1 cellular context compared by ENCODE assay signal in the genomic region with DNA sequence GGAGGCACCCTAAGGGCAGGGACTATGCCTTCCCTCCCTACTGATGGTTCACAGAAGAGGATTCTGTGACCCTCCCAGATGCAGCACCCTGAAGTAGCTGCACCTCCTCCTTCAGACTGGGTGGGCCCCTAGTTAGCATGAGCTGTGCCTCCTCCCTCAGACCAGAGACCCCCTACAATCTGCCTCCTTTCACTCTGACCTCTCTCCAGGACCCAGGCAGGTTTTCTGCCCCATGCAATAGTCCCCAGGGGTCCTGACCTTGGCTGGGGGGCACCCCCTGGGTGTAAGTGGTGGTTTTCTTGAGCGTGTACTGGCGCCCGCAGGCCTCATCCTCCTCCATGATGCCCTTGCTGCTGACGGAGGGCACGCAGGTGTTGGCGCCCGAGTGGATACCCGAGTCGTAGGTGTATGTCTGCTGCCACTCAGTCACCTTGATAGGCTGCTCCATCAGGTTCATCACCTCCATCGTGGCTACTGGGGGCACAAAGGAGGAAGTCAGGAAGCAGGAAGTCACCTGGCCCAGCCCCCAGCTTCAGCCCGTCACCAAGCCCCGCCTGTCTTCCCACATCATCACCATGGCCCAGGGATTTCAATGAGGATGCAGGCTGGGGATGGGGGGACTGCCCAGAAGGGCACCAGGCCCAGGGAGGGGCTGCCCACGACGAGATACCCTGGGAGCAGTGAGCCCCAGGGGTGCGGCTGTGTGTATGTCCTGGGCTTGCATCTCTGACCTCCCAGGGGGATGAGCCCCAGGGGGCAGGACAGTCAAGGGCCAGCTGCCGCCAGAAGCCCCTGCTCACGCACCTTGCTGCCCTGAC.
TF ChIP-seq lines count a peak whose summit lies in the region.

No MANE protein-coding gene starts in this region.

TF ChIP-seq in GM12878, 131 proteins besides CTCF, POLR2A, EP300 and RAD21 (continues in another document):
- TF ChIP-seq NFYA (IDR thresholded peaks at IDR 0.05; ENCODE audit: borderline replicate concordance, low read depth, low read length) (no peak), NFIC (IDR thresholded peaks at IDR 0.05; ENCODE audit: low read depth, low read length) (no peak), MYB (IDR thresholded peaks at IDR 0.05; ENCODE audit: borderline replicate concordance, low read depth, low read length) (no peak), FOS (IDR thresholded peaks at IDR 0.05; ENCODE audit: borderline replicate concordance, extremely low read depth, insufficient read length) (no peak), IKZF2 (IDR thresholded peaks at IDR 0.05) (no peak), POLR2AphosphoS5 (IDR thresholded peaks at IDR 0.05; ENCODE audit: low read length) (peak; percentile 38; the same call in 1 of the 2 replicates), CBFB (IDR thresholded peaks at IDR 0.05; ENCODE audit: low read depth) (no peak), NFXL1 (IDR thresholded peaks at IDR 0.05; ENCODE audit: borderline replicate concordance) (no peak), YBX1 (IDR thresholded peaks at IDR 0.05) (no peak), TBL1XR1 (IDR thresholded peaks at IDR 0.05; ENCODE audit: low read depth, low read length) (no peak), ZNF24 (IDR thresholded peaks at IDR 0.05) (no peak), GABPA (IDR thresholded peaks at IDR 0.05; ENCODE audit: low read depth) (no peak), NBN (IDR thresholded peaks at IDR 0.05) (0 out of 2 replicates have a peak, but pooled peaks have one; percentile 15), ZNF622 (IDR thresholded peaks at IDR 0.05) (no peak), RBBP5 (conservative IDR thresholded peaks at IDR 0.05) (no peak), CEBPB (IDR thresholded peaks at IDR 0.05; ENCODE audit: borderline replicate concordance in 1 of 2, low read depth in 2 of 2, low read length in 2 of 2) (no peak), CHD1 (IDR thresholded peaks at IDR 0.05; ENCODE audit: low read depth, low read length) (no peak), PAX8 (IDR thresholded peaks at IDR 0.05) (no peak), JUND (IDR thresholded peaks at IDR 0.05; ENCODE audit: low read depth, low read length) (no peak), MEF2B (IDR thresholded peaks at IDR 0.05; ENCODE audit: partially characterized antibody, poor library complexity, severe bottlenecking) (peak; percentile 90), CBX3 (IDR thresholded peaks at IDR 0.05; ENCODE audit: borderline replicate concordance, low read depth) (no peak), BACH1 (IDR thresholded peaks at IDR 0.05; ENCODE audit: borderline replicate concordance) (no peak), GATAD2B (conservative IDR thresholded peaks at IDR 0.05; ENCODE audit: low read depth) (peak; percentile 67), ESRRA (IDR thresholded peaks at IDR 0.05; ENCODE audit: low read length) (0 out of 2 replicates have a peak, but pooled peaks have one; percentile 42), CREB1 (IDR thresholded peaks at IDR 0.05; ENCODE audit: low read depth) (no peak), SREBF1 (IDR thresholded peaks at IDR 0.05; ENCODE audit: low read length) (no peak), ASH2L (IDR thresholded peaks at IDR 0.05; ENCODE audit: borderline replicate concordance, low read depth) (no peak), HDAC2 (IDR thresholded peaks at IDR 0.05) (no peak), TCF3 (IDR thresholded peaks at IDR 0.05; ENCODE audit: borderline replicate concordance, insufficient read depth, low read depth, low read length) (no peak), ZNF384 (IDR thresholded peaks at IDR 0.05; ENCODE audit: borderline replicate concordance, low read depth, low read length) (no peak), BRCA1 (IDR thresholded peaks at IDR 0.05; ENCODE audit: low read depth, low read length) (no peak), EGR1 (IDR thresholded peaks at IDR 0.05; ENCODE audit: borderline replicate concordance in 1 of 2, low read depth in 2 of 2, low read length in 2 of 2) (no peak), RCOR1 (conservative IDR thresholded peaks at IDR 0.05; ENCODE audit: low read depth, low read length) (no peak), SIX5 (IDR thresholded peaks at IDR 0.05; ENCODE audit: low read depth, low read length, severe bottlenecking) (no peak), RUNX3 (IDR thresholded peaks at IDR 0.05; ENCODE audit: low read length) (no peak), KAT2A (conservative IDR thresholded peaks at IDR 0.05; ENCODE audit: control insufficient read depth, low read depth, low read length) (no peak), PAX5 (IDR thresholded peaks at IDR 0.05; ENCODE audit: borderline replicate concordance, low read depth, low read length) (no peak), SMC3 (IDR thresholded peaks at IDR 0.05; ENCODE audit: borderline replicate concordance, low read length) (no peak), RB1 (IDR thresholded peaks at IDR 0.05; ENCODE audit: borderline replicate concordance) (no peak), ZZZ3 (IDR thresholded peaks at IDR 0.05; ENCODE audit: control insufficient read depth, insufficient read length, low read depth) (no peak), SREBF2 (IDR thresholded peaks at IDR 0.05; ENCODE audit: low read length) (no peak), IKZF1 (conservative IDR thresholded peaks at IDR 0.05) (0 out of 2 replicates have a peak, but pooled peaks have one; percentile 19)
- TF ChIP-seq, protein P1, sequence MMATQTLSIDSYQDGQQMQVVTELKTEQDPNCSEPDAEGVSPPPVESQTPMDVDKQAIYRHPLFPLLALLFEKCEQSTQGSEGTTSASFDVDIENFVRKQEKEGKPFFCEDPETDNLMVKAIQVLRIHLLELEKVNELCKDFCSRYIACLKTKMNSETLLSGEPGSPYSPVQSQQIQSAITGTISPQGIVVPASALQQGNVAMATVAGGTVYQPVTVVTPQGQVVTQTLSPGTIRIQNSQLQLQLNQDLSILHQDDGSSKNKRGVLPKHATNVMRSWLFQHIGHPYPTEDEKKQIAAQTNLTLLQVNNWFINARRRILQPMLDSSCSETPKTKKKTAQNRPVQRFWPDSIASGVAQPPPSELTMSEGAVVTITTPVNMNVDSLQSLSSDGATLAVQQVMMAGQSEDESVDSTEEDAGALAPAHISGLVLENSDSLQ (IDR thresholded peaks at IDR 0.05), result peak; percentile 26; the same call in 1 of the 2 replicates
- TF ChIP-seq, protein P2, sequence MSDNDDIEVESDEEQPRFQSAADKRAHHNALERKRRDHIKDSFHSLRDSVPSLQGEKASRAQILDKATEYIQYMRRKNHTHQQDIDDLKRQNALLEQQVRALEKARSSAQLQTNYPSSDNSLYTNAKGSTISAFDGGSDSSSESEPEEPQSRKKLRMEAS (IDR thresholded peaks at IDR 0.05; ENCODE audit: low read depth, low read length), result no peak
- TF ChIP-seq, protein P3, sequence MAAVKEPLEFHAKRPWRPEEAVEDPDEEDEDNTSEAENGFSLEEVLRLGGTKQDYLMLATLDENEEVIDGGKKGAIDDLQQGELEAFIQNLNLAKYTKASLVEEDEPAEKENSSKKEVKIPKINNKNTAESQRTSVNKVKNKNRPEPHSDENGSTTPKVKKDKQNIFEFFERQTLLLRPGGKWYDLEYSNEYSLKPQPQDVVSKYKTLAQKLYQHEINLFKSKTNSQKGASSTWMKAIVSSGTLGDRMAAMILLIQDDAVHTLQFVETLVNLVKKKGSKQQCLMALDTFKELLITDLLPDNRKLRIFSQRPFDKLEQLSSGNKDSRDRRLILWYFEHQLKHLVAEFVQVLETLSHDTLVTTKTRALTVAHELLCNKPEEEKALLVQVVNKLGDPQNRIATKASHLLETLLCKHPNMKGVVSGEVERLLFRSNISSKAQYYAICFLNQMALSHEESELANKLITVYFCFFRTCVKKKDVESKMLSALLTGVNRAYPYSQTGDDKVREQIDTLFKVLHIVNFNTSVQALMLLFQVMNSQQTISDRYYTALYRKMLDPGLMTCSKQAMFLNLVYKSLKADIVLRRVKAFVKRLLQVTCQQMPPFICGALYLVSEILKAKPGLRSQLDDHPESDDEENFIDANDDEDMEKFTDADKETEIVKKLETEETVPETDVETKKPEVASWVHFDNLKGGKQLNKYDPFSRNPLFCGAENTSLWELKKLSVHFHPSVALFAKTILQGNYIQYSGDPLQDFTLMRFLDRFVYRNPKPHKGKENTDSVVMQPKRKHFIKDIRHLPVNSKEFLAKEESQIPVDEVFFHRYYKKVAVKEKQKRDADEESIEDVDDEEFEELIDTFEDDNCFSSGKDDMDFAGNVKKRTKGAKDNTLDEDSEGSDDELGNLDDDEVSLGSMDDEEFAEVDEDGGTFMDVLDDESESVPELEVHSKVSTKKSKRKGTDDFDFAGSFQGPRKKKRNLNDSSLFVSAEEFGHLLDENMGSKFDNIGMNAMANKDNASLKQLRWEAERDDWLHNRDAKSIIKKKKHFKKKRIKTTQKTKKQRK (IDR thresholded peaks at IDR 0.05; ENCODE audit: low read depth, low read length), result no peak
- TF ChIP-seq, protein P4, sequence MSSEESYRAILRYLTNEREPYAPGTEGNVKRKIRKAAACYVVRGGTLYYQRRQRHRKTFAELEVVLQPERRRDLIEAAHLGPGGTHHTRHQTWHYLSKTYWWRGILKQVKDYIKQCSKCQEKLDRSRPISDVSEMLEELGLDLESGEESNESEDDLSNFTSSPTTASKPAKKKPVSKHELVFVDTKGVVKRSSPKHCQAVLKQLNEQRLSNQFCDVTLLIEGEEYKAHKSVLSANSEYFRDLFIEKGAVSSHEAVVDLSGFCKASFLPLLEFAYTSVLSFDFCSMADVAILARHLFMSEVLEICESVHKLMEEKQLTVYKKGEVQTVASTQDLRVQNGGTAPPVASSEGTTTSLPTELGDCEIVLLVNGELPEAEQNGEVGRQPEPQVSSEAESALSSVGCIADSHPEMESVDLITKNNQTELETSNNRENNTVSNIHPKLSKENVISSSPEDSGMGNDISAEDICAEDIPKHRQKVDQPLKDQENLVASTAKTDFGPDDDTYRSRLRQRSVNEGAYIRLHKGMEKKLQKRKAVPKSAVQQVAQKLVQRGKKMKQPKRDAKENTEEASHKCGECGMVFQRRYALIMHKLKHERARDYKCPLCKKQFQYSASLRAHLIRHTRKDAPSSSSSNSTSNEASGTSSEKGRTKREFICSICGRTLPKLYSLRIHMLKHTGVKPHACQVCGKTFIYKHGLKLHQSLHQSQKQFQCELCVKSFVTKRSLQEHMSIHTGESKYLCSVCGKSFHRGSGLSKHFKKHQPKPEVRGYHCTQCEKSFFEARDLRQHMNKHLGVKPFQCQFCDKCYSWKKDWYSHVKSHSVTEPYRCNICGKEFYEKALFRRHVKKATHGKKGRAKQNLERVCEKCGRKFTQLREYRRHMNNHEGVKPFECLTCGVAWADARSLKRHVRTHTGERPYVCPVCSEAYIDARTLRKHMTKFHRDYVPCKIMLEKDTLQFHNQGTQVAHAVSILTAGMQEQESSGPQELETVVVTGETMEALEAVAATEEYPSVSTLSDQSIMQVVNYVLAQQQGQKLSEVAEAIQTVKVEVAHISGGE (CRISPR knock-in tag; IDR thresholded peaks at IDR 0.05), result no peak
- TF ChIP-seq, protein P5, sequence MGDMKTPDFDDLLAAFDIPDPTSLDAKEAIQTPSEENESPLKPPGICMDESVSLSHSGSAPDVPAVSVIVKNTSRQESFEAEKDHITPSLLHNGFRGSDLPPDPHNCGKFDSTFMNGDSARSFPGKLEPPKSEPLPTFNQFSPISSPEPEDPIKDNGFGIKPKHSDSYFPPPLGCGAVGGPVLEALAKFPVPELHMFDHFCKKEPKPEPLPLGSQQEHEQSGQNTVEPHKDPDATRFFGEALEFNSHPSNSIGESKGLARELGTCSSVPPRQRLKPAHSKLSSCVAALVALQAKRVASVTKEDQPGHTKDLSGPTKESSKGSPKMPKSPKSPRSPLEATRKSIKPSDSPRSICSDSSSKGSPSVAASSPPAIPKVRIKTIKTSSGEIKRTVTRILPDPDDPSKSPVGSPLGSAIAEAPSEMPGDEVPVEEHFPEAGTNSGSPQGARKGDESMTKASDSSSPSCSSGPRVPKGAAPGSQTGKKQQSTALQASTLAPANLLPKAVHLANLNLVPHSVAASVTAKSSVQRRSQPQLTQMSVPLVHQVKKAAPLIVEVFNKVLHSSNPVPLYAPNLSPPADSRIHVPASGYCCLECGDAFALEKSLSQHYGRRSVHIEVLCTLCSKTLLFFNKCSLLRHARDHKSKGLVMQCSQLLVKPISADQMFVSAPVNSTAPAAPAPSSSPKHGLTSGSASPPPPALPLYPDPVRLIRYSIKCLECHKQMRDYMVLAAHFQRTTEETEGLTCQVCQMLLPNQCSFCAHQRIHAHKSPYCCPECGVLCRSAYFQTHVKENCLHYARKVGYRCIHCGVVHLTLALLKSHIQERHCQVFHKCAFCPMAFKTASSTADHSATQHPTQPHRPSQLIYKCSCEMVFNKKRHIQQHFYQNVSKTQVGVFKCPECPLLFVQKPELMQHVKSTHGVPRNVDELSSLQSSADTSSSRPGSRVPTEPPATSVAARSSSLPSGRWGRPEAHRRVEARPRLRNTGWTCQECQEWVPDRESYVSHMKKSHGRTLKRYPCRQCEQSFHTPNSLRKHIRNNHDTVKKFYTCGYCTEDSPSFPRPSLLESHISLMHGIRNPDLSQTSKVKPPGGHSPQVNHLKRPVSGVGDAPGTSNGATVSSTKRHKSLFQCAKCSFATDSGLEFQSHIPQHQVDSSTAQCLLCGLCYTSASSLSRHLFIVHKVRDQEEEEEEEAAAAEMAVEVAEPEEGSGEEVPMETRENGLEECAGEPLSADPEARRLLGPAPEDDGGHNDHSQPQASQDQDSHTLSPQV (IDR thresholded peaks at IDR 0.05), result no peak
- TF ChIP-seq, protein P6, sequence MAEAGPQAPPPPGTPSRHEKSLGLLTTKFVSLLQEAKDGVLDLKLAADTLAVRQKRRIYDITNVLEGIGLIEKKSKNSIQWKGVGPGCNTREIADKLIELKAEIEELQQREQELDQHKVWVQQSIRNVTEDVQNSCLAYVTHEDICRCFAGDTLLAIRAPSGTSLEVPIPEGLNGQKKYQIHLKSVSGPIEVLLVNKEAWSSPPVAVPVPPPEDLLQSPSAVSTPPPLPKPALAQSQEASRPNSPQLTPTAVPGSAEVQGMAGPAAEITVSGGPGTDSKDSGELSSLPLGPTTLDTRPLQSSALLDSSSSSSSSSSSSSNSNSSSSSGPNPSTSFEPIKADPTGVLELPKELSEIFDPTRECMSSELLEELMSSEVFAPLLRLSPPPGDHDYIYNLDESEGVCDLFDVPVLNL (IDR thresholded peaks at IDR 0.05; ENCODE audit: low read depth, low read length), result no peak
- TF ChIP-seq, protein P7, sequence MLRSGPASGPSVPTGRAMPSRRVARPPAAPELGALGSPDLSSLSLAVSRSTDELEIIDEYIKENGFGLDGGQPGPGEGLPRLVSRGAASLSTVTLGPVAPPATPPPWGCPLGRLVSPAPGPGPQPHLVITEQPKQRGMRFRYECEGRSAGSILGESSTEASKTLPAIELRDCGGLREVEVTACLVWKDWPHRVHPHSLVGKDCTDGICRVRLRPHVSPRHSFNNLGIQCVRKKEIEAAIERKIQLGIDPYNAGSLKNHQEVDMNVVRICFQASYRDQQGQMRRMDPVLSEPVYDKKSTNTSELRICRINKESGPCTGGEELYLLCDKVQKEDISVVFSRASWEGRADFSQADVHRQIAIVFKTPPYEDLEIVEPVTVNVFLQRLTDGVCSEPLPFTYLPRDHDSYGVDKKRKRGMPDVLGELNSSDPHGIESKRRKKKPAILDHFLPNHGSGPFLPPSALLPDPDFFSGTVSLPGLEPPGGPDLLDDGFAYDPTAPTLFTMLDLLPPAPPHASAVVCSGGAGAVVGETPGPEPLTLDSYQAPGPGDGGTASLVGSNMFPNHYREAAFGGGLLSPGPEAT (IDR thresholded peaks at IDR 0.05; ENCODE audit: low read depth), result no peak
